Comparison of ENCODE assay signal across 19 cellular contexts in genomic region chr1:55353709-55354620, GRCh38.
DNase-seq lines count a peak whose midpoint lies in the region; ATAC-seq and TF ChIP-seq lines count a peak whose summit lies in the region.
"Had no signal": no experiment of that assay in that cellular context is flagged by ENCODE, and none has a peak within 500 bp of the region (broad histone marks: within the 10 kb centered on the region; RNA-seq: fewer than 3 reads in every experiment).

No MANE protein-coding gene starts in this region.

- H3K27ac ChIP-seq in gastroesophageal sphincter, result peak overlapping the region in 2 of 4 donors; percentile 14 to 20
- H3K27ac ChIP-seq in CD4-positive, alpha-beta memory T cell (ENCODE audit: low read depth, low read length), result no peak overlapping the region
- H3K27ac ChIP-seq: neural progenitor cell had no signal

- TF ChIP-seq EP300 in gastroesophageal sphincter (IDR thresholded peaks at IDR 0.05), result no peak

- no peaks in the 10 kb centered on the region for H3K9me3 Mint-ChIP-seq in stimulated activated memory B cell treated with anti-CD40 and anti-IgM and Interleukin-4, amounts not matched to agents 10 μg/mL and 1 μg/mL and 100 μg/mL, for 72 hours
- no peaks in the 10 kb centered on the region for H3K9me3 Mint-ChIP-seq in CD4-positive, alpha-beta memory T cell
- H3K9me3 Mint-ChIP-seq: activated naive CD4-positive, alpha-beta T cell treated with anti-CD3 and anti-CD28 coated beads, Interleukin-2, amount 50 U/mL, for 24 hours; neural progenitor cell; T-cell had no signal

- CTCF ChIA-PET in CD4-positive, alpha-beta memory T cell (lab: Charles Lee; ENCODE audit: partially characterized antibody), result interaction anchor here (1.2 kb wide), 1 partner anchor 22 kb away, joined by 5 read pairs; no protein-coding TSS in a partner anchor

- no peaks in the 10 kb centered on the region for H3K4me1 Mint-ChIP-seq in stimulated activated memory B cell treated with anti-CD40 and anti-IgM and Interleukin-4, amounts not matched to agents 10 μg/mL and 1 μg/mL and 100 μg/mL, for 72 hours
- no peaks in the 10 kb centered on the region for H3K4me1 Mint-ChIP-seq in CD4-positive, alpha-beta memory T cell
- H3K4me1 Mint-ChIP-seq: activated naive CD4-positive, alpha-beta T cell treated with anti-CD3 and anti-CD28 coated beads, Interleukin-2, amount 50 U/mL, for 24 hours; neural progenitor cell; T-cell had no signal

- peaks cover 0 to 22% (median 0%) of the 10 kb centered on the region in 3 donors for H3K4me1 ChIP-seq in gastroesophageal sphincter
- no peaks in the 10 kb centered on the region for H3K4me1 ChIP-seq in CD4-positive, alpha-beta memory T cell (ENCODE audit: insufficient read depth, low read length)
- H3K4me1 ChIP-seq: neural progenitor cell had no signal

- H3K27me3 Mint-ChIP-seq in stimulated activated memory B cell treated with anti-CD40 and anti-IgM and Interleukin-4, amounts not matched to agents 10 μg/mL and 1 μg/mL and 100 μg/mL, for 72 hours, result peaks cover 37% of the 10 kb centered on the region
- peaks cover 12 to 16% of the 10 kb centered on the region in 2 donors for H3K27me3 Mint-ChIP-seq in CD4-positive, alpha-beta memory T cell

- POLR2A ChIA-PET in CD4-positive, alpha-beta memory T cell (lab: Charles Lee; ENCODE audit: partially characterized antibody), result no interaction called here

- no peaks in the 10 kb centered on the region for H3K27me3 ChIP-seq in gastroesophageal sphincter
- H3K27me3 ChIP-seq in CD4-positive, alpha-beta memory T cell (ENCODE audit: insufficient read depth, low read length), result no peaks in the 10 kb centered on the region
- H3K27me3 ChIP-seq: neural progenitor cell had no signal

- no peak overlapping the region for H3K4me3 Mint-ChIP-seq in stimulated activated memory B cell treated with anti-CD40 and anti-IgM and Interleukin-4, amounts not matched to agents 10 μg/mL and 1 μg/mL and 100 μg/mL, for 72 hours
- H3K4me3 Mint-ChIP-seq in CD4-positive, alpha-beta memory T cell, result no peak overlapping the region
- H3K4me3 Mint-ChIP-seq: activated naive CD4-positive, alpha-beta T cell treated with anti-CD3 and anti-CD28 coated beads, Interleukin-2, amount 50 U/mL, for 24 hours; neural progenitor cell; T-cell had no signal

- no peak overlapping the region for H3K4me3 ChIP-seq in gastroesophageal sphincter
- H3K4me3 ChIP-seq in CD4-positive, alpha-beta memory T cell (ENCODE audit: low read length in 2 of 2), result no peak overlapping the region
- H3K4me3 ChIP-seq: neural progenitor cell had no signal

- ATAC-seq in gastroesophageal sphincter (peak; percentile 41), GM18909 (IDR thresholded peaks at IDR 0.05; ENCODE audit: poor library complexity, unreplicated experiment) (no peak)
- peak; percentile 70 for ATAC-seq in stimulated activated memory B cell treated with anti-CD40 and anti-IgM and Interleukin-4, amounts not matched to agents 10 μg/mL and 1 μg/mL and 100 μg/mL, for 72 hours
- ATAC-seq: T-cell had no signal

- DNase-seq in NCI-H526 (lab: John Stamatoyannopoulos, UW), result peak; percentile 31 to 46
- no peak for DNase-seq in NCI-H526 treated with DMSO at 0.1 percent for 48 hours (lab: John Stamatoyannopoulos, UW)
- peak; percentile 51 for DNase-seq in NCI-H2171 (lab: John Stamatoyannopoulos, UW)
- no peak for DNase-seq in middle frontal gyrus (ENCODE audit: extremely low spot score, low spot score)
- DNase-seq in CD4-positive, alpha-beta memory T cell, result no peak
- DNase-seq: 8988T; activated CD4-positive, alpha-beta T cell treated with anti-CD3 and anti-CD28 coated beads for 48 hours; aorta; Calu3; cerebellar nuclear complex; NCI-H1417 treated with DMSO at 0.1 percent for 48 hours; NCI-H774; SHP77 treated with DMSO at 0.1 percent for 48 hours; T-cell had no signal

- TF ChIP-seq CTCF in gastroesophageal sphincter (IDR thresholded peaks at IDR 0.05), result no peak

- no peaks in the 10 kb centered on the region for H3K36me3 Mint-ChIP-seq in stimulated activated memory B cell treated with anti-CD40 and anti-IgM and Interleukin-4, amounts not matched to agents 10 μg/mL and 1 μg/mL and 100 μg/mL, for 72 hours
- no peaks in the 10 kb centered on the region for H3K36me3 Mint-ChIP-seq in CD4-positive, alpha-beta memory T cell
- H3K36me3 Mint-ChIP-seq: activated naive CD4-positive, alpha-beta T cell treated with anti-CD3 and anti-CD28 coated beads, Interleukin-2, amount 50 U/mL, for 24 hours; neural progenitor cell; T-cell had no signal

- H3K27ac Mint-ChIP-seq in stimulated activated memory B cell treated with anti-CD40 and anti-IgM and Interleukin-4, amounts not matched to agents 10 μg/mL and 1 μg/mL and 100 μg/mL, for 72 hours, result no peak overlapping the region
- H3K27ac Mint-ChIP-seq in CD4-positive, alpha-beta memory T cell, result no peak overlapping the region
- H3K27ac Mint-ChIP-seq: activated naive CD4-positive, alpha-beta T cell treated with anti-CD3 and anti-CD28 coated beads, Interleukin-2, amount 50 U/mL, for 24 hours; neural progenitor cell; T-cell had no signal

- intact Hi-C loops in CD4-positive, alpha-beta memory T cell (cut with micrococcal nuclease), result no loop called here

- 80 to 84% methylated on average over 8 to 10 of the region's 10 CpGs for WGBS in gastroesophageal sphincter (ENCODE audit: low coverage in 1 of 2), 2 donors

- no peaks in the 10 kb centered on the region for H3K36me3 ChIP-seq in gastroesophageal sphincter
- H3K36me3 ChIP-seq in CD4-positive, alpha-beta memory T cell (ENCODE audit: insufficient read depth, low read length), result no peaks in the 10 kb centered on the region
- H3K36me3 ChIP-seq: neural progenitor cell had no signal

- H3K9me3 ChIP-seq in gastroesophageal sphincter, result no peaks in the 10 kb centered on the region
- H3K9me3 ChIP-seq in CD4-positive, alpha-beta memory T cell (ENCODE audit: control insufficient read depth in 1 of 2, low read length in 2 of 2), result no peaks in the 10 kb centered on the region

- no peak for TF ChIP-seq POLR2A in gastroesophageal sphincter (IDR thresholded peaks at IDR 0.05)

Comparison
In these comparisons a context has a peak if more than half of its experiments do, and no peak if none do; other contexts are left out.
1. DNase-seq: peak in NCI-H526 (2 of 2) and NCI-H2171 (single experiment); none in NCI-H526 treated with DMSO at 0.1 percent for 48 hours (single experiment), middle frontal gyrus (single experiment) and CD4-positive, alpha-beta memory T cell (0 of 5).